Comparison of ENCODE assay signal across 16 cellular contexts in genomic region chr7:102989161-102989560, GRCh38.
A peak's percentile ranks its signal among the peaks of the same experiment; 100 is the strongest.
DNase-seq lines count a peak whose midpoint lies in the region; ATAC-seq, FAIRE-seq and TF ChIP-seq lines count a peak whose summit lies in the region.
"Had no signal": no experiment of that assay in that cellular context is flagged by ENCODE, and none has a peak within 500 bp of the region (broad histone marks: within the 10 kb centered on the region; RNA-seq: fewer than 3 reads in every experiment).

No MANE protein-coding gene starts in this region.

- POLR2A ChIA-PET in K562 (lab: Yijun Ruan, JAX): no interaction called here

- H4K20me1 ChIP-seq in K562 (replicated peaks; ENCODE audit: control insufficient read depth, insufficient read depth, low read length) (no peaks in the 10 kb centered on the region), Karpas-422 (ENCODE audit: insufficient read depth, low read depth, low read length) (no peaks in the 10 kb centered on the region)

- ATAC-seq in K562: no peak
- ATAC-seq in HG03520 (IDR thresholded peaks at IDR 0.05; ENCODE audit: unreplicated experiment): no peak
- ATAC-seq: GM23338 had no signal

- in situ Hi-C loops in K562 (cut with MboI): loop anchor here (5.0 kb wide), 1 partner anchor 68 kb away; no protein-coding TSS in a partner anchor

- DNase-seq in NOMO-1 treated with DMSO at 0.1 percent for 48 hours (lab: John Stamatoyannopoulos, UW; ENCODE audit: unreplicated experiment) (peak; percentile 45), NOMO-1 treated with dmso at 0.1 percent for 144 hours (lab: John Stamatoyannopoulos, UW; ENCODE audit: unreplicated experiment) (no peak), HT-29 (ENCODE audit: low spot score) (peak; percentile 27), K562 (ENCODE audit: extremely low read depth in 1 of 4, low spot score in 3 of 4) (no peak), testis (no peak), Karpas-422 (no peak), RKO (ENCODE audit: low spot score) (no peak)
- DNase-seq: C1 segment of cervical spinal cord, COR-L47, EL, NCI-H1436, NCI-H2029 treated with DMSO at 0.1 percent for 48 hours, NCI-H524, SIG-M5 had no signal

- CTCF ChIA-PET in K562 (lab: Yijun Ruan, JAX; ENCODE audit: low intra/inter-chr PET ratio): no interaction called here

- TF ChIP-seq POLR2A in K562 (conservative IDR thresholded peaks at IDR 0.05): no peak
- no peak for TF ChIP-seq POLR2A in testis (IDR thresholded peaks at IDR 0.05)

- FAIRE-seq in K562 (lab: Jason Lieb, UNC): no peak

- TF ChIP-seq RAD21 in K562 (CRISPR knock-in tag; conservative IDR thresholded peaks at IDR 0.05 in 1 of 2, IDR thresholded peaks at IDR 0.05 in 1 of 2): no peak

- intact Hi-C loops in K562 (cut with micrococcal nuclease): no loop called here
- intact Hi-C loops in testis (cut with DNase I; ENCODE audit: low total_unique reads): no loop called here

- H3K9ac ChIP-seq in K562 (ENCODE audit: insufficient read depth in 1 of 2, low read depth in 2 of 2, low read length in 2 of 2) (no peak overlapping the region), Karpas-422 (ENCODE audit: low read length) (no peak overlapping the region)

- H3K27ac ChIP-seq in K562 (ENCODE audit: extremely low read depth, low read depth, low read length): no peak overlapping the region; the same call in 2 of the 3 replicates
- peak overlapping the region; percentile 67 to 85 for H3K27ac ChIP-seq in testis
- no peak overlapping the region for H3K27ac ChIP-seq in Karpas-422 (ENCODE audit: low read length)

- TF ChIP-seq CTCF in K562 (IDR thresholded peaks at IDR 0.05 in 2 of 3, conservative IDR thresholded peaks at IDR 0.05 in 1 of 3; ENCODE audit: insufficient read depth in 2 of 3, low read depth in 1 of 3, low read length in 3 of 3) (no peak), testis (IDR thresholded peaks at IDR 0.05) (no peak)

- H3K36me3 ChIP-seq in K562 (ENCODE audit: control insufficient read depth, insufficient read depth, low read length) (peaks cover 19% of the 10 kb centered on the region), testis (ENCODE audit: low read depth, missing control alignments) (no peaks in the 10 kb centered on the region), Karpas-422 (ENCODE audit: insufficient read depth, low read length) (no peaks in the 10 kb centered on the region)

- no TSS peak for BruUV-seq in K562 (replicated peaks; lab: Mats Ljungman, UMichigan)

- H3K9me3 ChIP-seq in K562 (replicated peaks; ENCODE audit: control insufficient read depth, insufficient read depth, low read depth, low read length) (no peaks in the 10 kb centered on the region), testis (no peaks in the 10 kb centered on the region), Karpas-422 (ENCODE audit: low read length) (no peaks in the 10 kb centered on the region)

- H3K4me1 ChIP-seq in K562 (replicated peaks in 1 of 2; ENCODE audit: control insufficient read depth in 2 of 2, insufficient read depth in 2 of 2, low read length in 2 of 2) (peaks cover 23 to 62% of the 10 kb centered on the region in 2 experiments), testis (peaks cover 16% of the 10 kb centered on the region), Karpas-422 (ENCODE audit: low read length) (no peaks in the 10 kb centered on the region)

- no peak for TF ChIP-seq EP300 in K562 (IDR thresholded peaks at IDR 0.05; ENCODE audit: low read length)

- H3K9me1 ChIP-seq in K562 (ENCODE audit: control insufficient read depth, insufficient read depth, low read length): no peaks in the 10 kb centered on the region

- H3K4me3 ChIP-seq in K562 (no peak overlapping the region), testis (no peak overlapping the region), Karpas-422 (ENCODE audit: low read length) (no peak overlapping the region)
- H3K4me3 ChIP-seq: GM23338 had no signal

- H3K9me2 ChIP-seq in Karpas-422 (replicated peaks; ENCODE audit: insufficient read depth, low read length): no peaks in the 10 kb centered on the region

- H3K27me3 ChIP-seq in K562 (ENCODE audit: control insufficient read depth in 2 of 2, insufficient read depth in 2 of 2, low read length in 2 of 2): no peaks in the 10 kb centered on the region
- H3K27me3 ChIP-seq in testis: no peaks in the 10 kb centered on the region
- no peaks in the 10 kb centered on the region for H3K27me3 ChIP-seq in Karpas-422 (ENCODE audit: low read length)

- H3K79me2 ChIP-seq in K562 (ENCODE audit: control insufficient read depth, insufficient read depth, low read length) (no peaks in the 10 kb centered on the region; the same call in 2 of the 3 replicates), Karpas-422 (ENCODE audit: low read length) (no peaks in the 10 kb centered on the region)

- H2AFZ ChIP-seq in K562 (ENCODE audit: low read depth, low read length) (no peak overlapping the region), Karpas-422 (ENCODE audit: low read length) (no peak overlapping the region)
- H2AFZ ChIP-seq: GM23338 had no signal

- WGBS in K562 (ENCODE audit: insufficient coverage, low coverage, missing lambda C conversion rate): 20% methylated on average over 3 of the region's 3 CpGs
- 35 to 43% methylated on average over 3 of the region's 3 CpGs for WGBS in testis, 2 donors

- H3K4me2 ChIP-seq in K562 (ENCODE audit: insufficient read depth, low read length) (no peak overlapping the region), Karpas-422 (ENCODE audit: low read depth, low read length, poor library complexity, severe bottlenecking) (no peak overlapping the region)
- H3K4me2 ChIP-seq: GM23338 had no signal

TF ChIP-seq in K562, 482 proteins besides CTCF, POLR2A, EP300 and RAD21 (continues in another document):
- TF ChIP-seq SAFB2 (IDR thresholded peaks at IDR 0.05; ENCODE audit: borderline replicate concordance, low read depth, low read length, severe bottlenecking) (no peak), TCF7L2 (IDR thresholded peaks at IDR 0.05; ENCODE audit: low read depth, low read length) (peak; percentile 50; the same call in 1 of the 2 replicates), NR2C1 (IDR thresholded peaks at IDR 0.05) (no peak), NR2C1 (tag; IDR thresholded peaks at IDR 0.05) (no peak), NR4A1 (CRISPR knock-in tag; IDR thresholded peaks at IDR 0.05) (0 out of 2 replicates have a peak, but pooled peaks have one; percentile 35), NR4A1 (tag; IDR thresholded peaks at IDR 0.05) (no peak), ZNF780A (CRISPR knock-in tag; IDR thresholded peaks at IDR 0.05) (no peak), FOXA3 (CRISPR knock-in tag; conservative IDR thresholded peaks at IDR 0.05 in 1 of 2, IDR thresholded peaks at IDR 0.05 in 1 of 2) (peak in 1 of 2 experiments; percentile 55; a peak in 2 of 4 replicates), HDAC2 (IDR thresholded peaks at IDR 0.05) (no peak), NRF1 (conservative IDR thresholded peaks at IDR 0.05 in 1 of 2, IDR thresholded peaks at IDR 0.05 in 1 of 2) (no peak), ZHX1 (conservative IDR thresholded peaks at IDR 0.05; ENCODE audit: low read length) (no peak), ZMIZ1 (IDR thresholded peaks at IDR 0.05; ENCODE audit: low read depth in 2 of 2, low read length in 2 of 2) (no peak), CBX5 (IDR thresholded peaks at IDR 0.05; ENCODE audit: borderline replicate concordance, low read depth) (no peak), NR2F6 (CRISPR knock-in tag; IDR thresholded peaks at IDR 0.05) (no peak), SAFB (IDR thresholded peaks at IDR 0.05; ENCODE audit: borderline replicate concordance, low read depth, low read length) (no peak), CCNT2 (IDR thresholded peaks at IDR 0.05; ENCODE audit: borderline replicate concordance, extremely low read depth, insufficient read length, low read depth, low read length) (peak; percentile 6)

Comparison
In these comparisons a context has a peak if more than half of its experiments do, and no peak if none do; other contexts are left out.
1. DNase-seq: peak in NOMO-1 treated with DMSO at 0.1 percent for 48 hours (single experiment) and HT-29 (single experiment); none in NOMO-1 treated with dmso at 0.1 percent for 144 hours (single experiment), K562 (0 of 4), testis (single experiment), Karpas-422 (single experiment) and RKO (single experiment).
2. H3K27ac ChIP-seq: peak in testis (2 of 2); none in K562 (single experiment) and Karpas-422 (single experiment).